In the genomic region with DNA sequence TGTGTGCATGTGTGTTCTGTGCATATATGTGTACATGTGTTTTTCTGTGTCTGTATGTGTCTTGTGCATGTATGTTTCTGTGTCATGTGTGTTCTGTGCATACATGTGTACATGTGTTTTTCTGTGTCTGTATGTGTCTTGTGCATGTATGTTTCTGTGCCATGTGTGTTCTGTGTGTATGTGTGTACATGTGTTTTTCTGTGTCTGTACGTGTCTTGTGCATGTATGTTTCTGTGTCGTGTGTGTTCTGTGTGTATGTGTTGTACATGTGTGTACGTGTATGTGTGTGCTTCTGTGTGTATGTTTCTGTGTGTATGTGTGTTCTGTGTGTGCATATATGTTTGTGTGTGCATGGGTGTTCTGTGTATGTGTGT, we compare ENCODE assay signal across 30 cellular contexts. TPM values are rescaled to one million over a fixed set of nuclear protein-coding genes. Genes with fewer than 3 reads are reported as not detected.
"Had no signal": no experiment of that assay in that cellular context is flagged by ENCODE, and none has a peak within 500 bp of the region (broad histone marks: within the 10 kb centered on the region; RNA-seq: fewer than 3 reads in every experiment).

No MANE protein-coding gene starts in this region.

- H3K4me2 ChIP-seq: hepatocyte, neural progenitor cell had no signal

- H3K27me3 ChIP-seq: colonic mucosa, hepatocyte, spleen, upper lobe of right lung had no signal

- H3K79me2 ChIP-seq: hepatocyte had no signal

- H3K4me3 ChIP-seq: colonic mucosa, esophagus muscularis mucosa, gastroesophageal sphincter, heart left ventricle, hepatocyte, left lung, neural progenitor cell, psoas muscle, skin epidermis, spleen, thoracic aorta, tibial nerve, upper lobe of right lung, vagina had no signal

- H3K27ac ChIP-seq: colonic mucosa, esophagus muscularis mucosa, foreskin keratinocyte, gastroesophageal sphincter, heart left ventricle, hepatocyte, left lung, neural progenitor cell, psoas muscle, skin epidermis, spleen, thoracic aorta, tibial nerve, upper lobe of right lung, vagina had no signal

- H2AFZ ChIP-seq: hepatocyte, neural progenitor cell had no signal

- H3K36me3 ChIP-seq: colonic mucosa, esophagus muscularis mucosa, gastroesophageal sphincter, heart left ventricle, left lung, neural progenitor cell, spleen, thoracic aorta, tibial nerve, upper lobe of right lung, vagina had no signal

- H3K4me1 ChIP-seq: colonic mucosa, esophagus muscularis mucosa, foreskin keratinocyte, gastroesophageal sphincter, neural progenitor cell, psoas muscle, tibial nerve, upper lobe of right lung, vagina had no signal

- H3K9me3 ChIP-seq: colonic mucosa, esophagus muscularis mucosa, gastroesophageal sphincter, heart left ventricle, left lung, psoas muscle, spleen, thoracic aorta, tibial nerve, upper lobe of right lung, vagina had no signal

- FAIRE-seq: endothelial cell of umbilical vein, kidney had no signal

- DNase-seq: colonic mucosa; effector memory CD4-positive, alpha-beta T cell; foreskin keratinocyte; heart left ventricle; kidney; left lung; mesenchymal stem cell; midbrain; naive thymus-derived CD4-positive, alpha-beta T cell; nucleus accumbens; psoas muscle; right cardiac atrium; stimulated activated CD4-positive, alpha-beta T cell treated with anti-CD3 and anti-CD28 coated beads, Interleukin-4, amount 100 ng/mL, for 4 hours had no signal

- ATAC-seq: foreskin keratinocyte; gastroesophageal sphincter; heart left ventricle; left lung; naive thymus-derived CD4-positive, alpha-beta T cell; psoas muscle; right cardiac atrium; stimulated activated memory B cell treated with anti-CD40 and anti-IgM and Interleukin-4, amounts not matched to agents 10 μg/mL and 1 μg/mL and 100 μg/mL, for 72 hours; upper lobe of right lung had no signal

- H3K9ac ChIP-seq: neural progenitor cell had no signal

RNA-seq across cellular contexts. Expression of gene RAB37, which starts 8.4 kb away (rescaled TPM):
- total RNA-seq: endothelial cell of umbilical vein, epithelial cell of proximal tubule, foreskin keratinocyte, osteocyte had no signal
- polyA plus RNA-seq: foreskin keratinocyte had no signal

RNA-seq across cellular contexts. Expression of gene CD300LF, which starts 16.0 kb away (rescaled TPM):
- total RNA-seq: endothelial cell of umbilical vein, epithelial cell of proximal tubule, fibroblast of lung, foreskin keratinocyte, hepatocyte, lung microvascular endothelial cell, osteocyte, renal cortical epithelial cell had no signal
- polyA plus RNA-seq: endothelial cell of umbilical vein; fibroblast of lung; foreskin keratinocyte; naive thymus-derived CD4-positive, alpha-beta T cell had no signal
